Comparison of ENCODE assay signal across 9 cellular contexts in genomic region chr2:217166241-217166640, GRCh38.
DNase-seq lines count a peak whose midpoint lies in the region; ATAC-seq and TF ChIP-seq lines count a peak whose summit lies in the region.
"Had no signal": no experiment of that assay in that cellular context is flagged by ENCODE, and none has a peak within 500 bp of the region (broad histone marks: within the 10 kb centered on the region; RNA-seq: fewer than 3 reads in every experiment).

No MANE protein-coding gene starts in this region.

- H3K27me3 ChIP-seq in gastroesophageal sphincter: no peaks in the 10 kb centered on the region

- peaks cover 22% of the 10 kb centered on the region for H3K27me3 Mint-ChIP-seq in activated naive CD8-positive, alpha-beta T cell treated with anti-CD3 and anti-CD28 coated beads, Interleukin-2, amount 50 U/mL, for 24 hours

- H3K4me1 ChIP-seq in gastroesophageal sphincter: peaks cover 0 to 7% (median 2%) of the 10 kb centered on the region in 3 donors

- ATAC-seq in gastroesophageal sphincter (peak; percentile 39), HG03432 (IDR thresholded peaks at IDR 0.05; ENCODE audit: unreplicated experiment) (no peak), GM21360 (IDR thresholded peaks at IDR 0.05; ENCODE audit: unreplicated experiment) (no peak)
- no peak for ATAC-seq in activated naive CD8-positive, alpha-beta T cell treated with anti-CD3 and anti-CD28 coated beads, Interleukin-2, amount 50 U/mL, for 24 hours

- H3K4me3 ChIP-seq in gastroesophageal sphincter: no peak overlapping the region
- H3K4me3 ChIP-seq in skeletal muscle cell (ENCODE audit: low read depth, low read length): no peak overlapping the region

- H3K9me3 Mint-ChIP-seq in activated naive CD8-positive, alpha-beta T cell treated with anti-CD3 and anti-CD28 coated beads, Interleukin-2, amount 50 U/mL, for 24 hours: peaks cover 10% of the 10 kb centered on the region

- TF ChIP-seq EP300 in gastroesophageal sphincter (IDR thresholded peaks at IDR 0.05): no peak

- peak; percentile 42 for DNase-seq in DMS53 treated with DMSO at 0.1 percent for 48 hours (lab: John Stamatoyannopoulos, UW; ENCODE audit: unreplicated experiment)
- peak; percentile 5 for DNase-seq in KG1 (lab: John Stamatoyannopoulos, UW)
- DNase-seq in SHP77 (lab: John Stamatoyannopoulos, UW): peak; percentile 77 to 80
- peak; percentile 20 for DNase-seq in skeletal muscle cell (ENCODE audit: low read depth)
- no peak for DNase-seq in activated naive CD8-positive, alpha-beta T cell treated with anti-CD3 and anti-CD28 coated beads, Interleukin-2, amount 50 U/mL, for 24 hours

- no peaks in the 10 kb centered on the region for H3K9me3 ChIP-seq in gastroesophageal sphincter

- no peak overlapping the region for H3K27ac ChIP-seq in gastroesophageal sphincter

- WGBS in gastroesophageal sphincter (ENCODE audit: low coverage in 1 of 2), 2 donors: 58 to 61% methylated on average over 2 of the region's 2 CpGs

- no peak overlapping the region for H3K27ac Mint-ChIP-seq in activated naive CD8-positive, alpha-beta T cell treated with anti-CD3 and anti-CD28 coated beads, Interleukin-2, amount 50 U/mL, for 24 hours
- H3K27ac Mint-ChIP-seq: memory B cell had no signal

- no peaks in the 10 kb centered on the region for H3K36me3 ChIP-seq in gastroesophageal sphincter

- H3K36me3 Mint-ChIP-seq in activated naive CD8-positive, alpha-beta T cell treated with anti-CD3 and anti-CD28 coated beads, Interleukin-2, amount 50 U/mL, for 24 hours (ENCODE audit: low read depth): no peaks in the 10 kb centered on the region
- H3K36me3 Mint-ChIP-seq: memory B cell had no signal

- peak; percentile 28 to 63 (median 44) for TF ChIP-seq CTCF in gastroesophageal sphincter (IDR thresholded peaks at IDR 0.05)

- TF ChIP-seq POLR2A in gastroesophageal sphincter (IDR thresholded peaks at IDR 0.05): no peak

- H3K4me3 Mint-ChIP-seq in activated naive CD8-positive, alpha-beta T cell treated with anti-CD3 and anti-CD28 coated beads, Interleukin-2, amount 50 U/mL, for 24 hours: no peak overlapping the region
- H3K4me3 Mint-ChIP-seq: memory B cell had no signal

- peaks cover 22% of the 10 kb centered on the region for H3K4me1 Mint-ChIP-seq in activated naive CD8-positive, alpha-beta T cell treated with anti-CD3 and anti-CD28 coated beads, Interleukin-2, amount 50 U/mL, for 24 hours
